Comparison of ENCODE assay signal across 10 cellular contexts in the genomic region with DNA sequence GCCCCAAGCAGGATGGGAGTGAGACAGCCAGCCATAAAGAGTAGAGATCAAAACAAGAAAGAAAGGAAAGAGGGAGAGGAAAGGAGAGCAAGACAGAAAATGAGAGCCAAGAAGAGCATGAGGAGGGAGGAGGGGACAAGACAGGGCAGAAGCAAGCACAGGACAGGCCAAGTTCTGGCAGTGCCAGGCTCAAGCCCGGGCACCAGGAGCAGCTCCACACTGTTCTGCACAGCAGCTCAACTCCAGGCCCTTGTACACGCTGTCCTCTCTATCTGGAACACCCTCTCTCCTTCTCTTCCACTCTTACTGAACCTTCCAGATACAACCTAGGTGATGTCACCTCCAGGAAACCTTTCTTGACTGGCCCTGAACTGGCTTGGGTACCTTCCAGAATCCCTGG. TPM values are rescaled to one million over a fixed set of nuclear protein-coding genes. Genes with fewer than 3 reads are reported as not detected.
DNase-seq lines count a peak whose midpoint lies in the region; ATAC-seq and TF ChIP-seq lines count a peak whose summit lies in the region.
"Had no signal": no experiment of that assay in that cellular context is flagged by ENCODE, and none has a peak within 500 bp of the region (broad histone marks: within the 10 kb centered on the region; RNA-seq: fewer than 3 reads in every experiment).

No MANE protein-coding gene starts in this region.

- no peaks in the 10 kb centered on the region for H3K36me3 Mint-ChIP-seq in natural killer cell treated with Interleukin-12 subunit alpha and Interleukin-12 subunit beta and Interleukin-15 and Interleukin-18, amount 100 ng/mL, for 72 hours

- H3K27me3 Mint-ChIP-seq in natural killer cell treated with Interleukin-12 subunit alpha and Interleukin-12 subunit beta and Interleukin-15 and Interleukin-18, amount 100 ng/mL, for 72 hours, result no peaks in the 10 kb centered on the region

- CTCF ChIA-PET in RWPE1 (lab: Yijun Ruan, JAX), result no interaction called here

- peaks cover 61 to 90% (median 75%) of the 10 kb centered on the region in 10 experiments for H3K4me1 ChIP-seq in BLaER1 treated with 17β-estradiol and CSF1 and Interleukin-3, amounts not matched to agents 10 nM and 100 nM

- H3K4me3 Mint-ChIP-seq in natural killer cell treated with Interleukin-12 subunit alpha and Interleukin-12 subunit beta and Interleukin-15 and Interleukin-18, amount 100 ng/mL, for 72 hours, result no peak overlapping the region

- POLR2A ChIA-PET in RWPE1 (lab: Yijun Ruan, JAX; ENCODE audit: low non-redundant PET), result no interaction called here

- H4K20me1 ChIP-seq in BLaER1 treated with 17β-estradiol and CSF1 and Interleukin-3, amounts not matched to agents 10 nM and 100 nM, result peaks cover 1 to 82% (median 25%) of the 10 kb centered on the region in 11 experiments; a peak in 14 of 22 replicates

- H3K9me3 Mint-ChIP-seq in natural killer cell treated with Interleukin-12 subunit alpha and Interleukin-12 subunit beta and Interleukin-15 and Interleukin-18, amount 100 ng/mL, for 72 hours, result no peaks in the 10 kb centered on the region

- H3K4me2 ChIP-seq in BLaER1 treated with 17β-estradiol and CSF1 and Interleukin-3, amounts not matched to agents 10 nM and 100 nM, result peak overlapping the region; percentile 25 to 99 (median 43)

- intact Hi-C loops in dorsolateral prefrontal cortex (cut with DNase I), result loop anchor here in 1 of 2 donors (5.0 kb wide), 1 partner anchor 122 kb away; no protein-coding TSS in a partner anchor

- no peak for ATAC-seq in natural killer cell treated with Interleukin-12 subunit alpha and Interleukin-12 subunit beta and Interleukin-15 and Interleukin-18, amount 100 ng/mL, for 72 hours
- ATAC-seq in activated CD4-positive, CD25-positive, alpha-beta regulatory T cell treated with anti-CD3 and anti-CD28 coated beads, Interleukin-2, amount 50 U/mL, for 24 hours, result no peak
- ATAC-seq in HG02678 (IDR thresholded peaks at IDR 0.05; ENCODE audit: unreplicated experiment), result no peak

- TF ChIP-seq CTCF in RWPE1 (conservative IDR thresholded peaks at IDR 0.05; ENCODE audit: low read depth) (no peak), dorsolateral prefrontal cortex (IDR thresholded peaks at IDR 0.05 in 54 of 56, conservative IDR thresholded peaks at IDR 0.05 in 2 of 56; ENCODE audit: low read depth in 1 of 56, partially characterized antibody in 56 of 56) (no peak), GM13977 (IDR thresholded peaks at IDR 0.05; ENCODE audit: extremely low read depth, insufficient read depth, missing control alignments) (no peak)

- peak overlapping the region; percentile 29 to 62 for H3K27ac Mint-ChIP-seq in natural killer cell treated with Interleukin-12 subunit alpha and Interleukin-12 subunit beta and Interleukin-15 and Interleukin-18, amount 100 ng/mL, for 72 hours

- no peak for DNase-seq in RWPE1 (ENCODE audit: low spot score)
- no peak for DNase-seq in dorsolateral prefrontal cortex
- DNase-seq in natural killer cell treated with Interleukin-12 subunit alpha and Interleukin-12 subunit beta and Interleukin-15 and Interleukin-18, amount 100 ng/mL, for 72 hours (ENCODE audit: low spot score), result no peak
- no peak for DNase-seq in GM13977 (ENCODE audit: low spot score)
- no peak for DNase-seq in effector CD4-positive, alpha-beta T cell
- DNase-seq: Peyer's patch; stimulated activated CD8-positive, alpha-beta memory T cell treated with anti-CD3 and anti-CD28 coated beads, Interleukin-4, amount 100 ng/mL, for 48 hours had no signal

- peaks cover 66 to 67% of the 10 kb centered on the region in 2 donors for H3K4me1 Mint-ChIP-seq in natural killer cell treated with Interleukin-12 subunit alpha and Interleukin-12 subunit beta and Interleukin-15 and Interleukin-18, amount 100 ng/mL, for 72 hours (ENCODE audit: low read depth in 2 of 2)

- H3K27me3 ChIP-seq in BLaER1 treated with 17β-estradiol and CSF1 and Interleukin-3, amounts not matched to agents 10 nM and 100 nM, result no peaks in the 10 kb centered on the region
- no peaks in the 10 kb centered on the region for H3K27me3 ChIP-seq in dorsolateral prefrontal cortex
- H3K27me3 ChIP-seq: Peyer's patch had no signal

- peaks cover 0 to 8% (median 0%) of the 10 kb centered on the region in 11 experiments; a peak in 1 of 22 replicates for H3K36me3 ChIP-seq in BLaER1 treated with 17β-estradiol and CSF1 and Interleukin-3, amounts not matched to agents 10 nM and 100 nM
- H3K36me3 ChIP-seq: Peyer's patch had no signal

- H3K4me3 ChIP-seq in BLaER1 treated with 17β-estradiol and CSF1 and Interleukin-3, amounts not matched to agents 10 nM and 100 nM, result no peak overlapping the region
- no peak overlapping the region for H3K4me3 ChIP-seq in dorsolateral prefrontal cortex
- H3K4me3 ChIP-seq: Peyer's patch had no signal

- H3K9ac ChIP-seq in BLaER1 treated with 17β-estradiol and CSF1 and Interleukin-3, amounts not matched to agents 10 nM and 100 nM, result peak overlapping the region in 5 of 11 experiments; percentile 1 to 43 (median 26); a peak in 6 of 22 replicates

- H3K27ac ChIP-seq in BLaER1 treated with 17β-estradiol and CSF1 and Interleukin-3, amounts not matched to agents 10 nM and 100 nM, result peak overlapping the region in 8 of 11 experiments; percentile 5 to 57 (median 29); a peak in 11 of 22 replicates
- H3K27ac ChIP-seq in RWPE1 (peak overlapping the region; percentile 95), dorsolateral prefrontal cortex (peak overlapping the region; percentile 2 to 99 (median 96))

- H3K9me3 ChIP-seq in BLaER1 treated with 17β-estradiol and CSF1 and Interleukin-3, amounts not matched to agents 10 nM and 100 nM (replicated peaks in 1 of 11), result no peaks in the 10 kb centered on the region
- H3K9me3 ChIP-seq: Peyer's patch had no signal

- in situ Hi-C loops in GM13977 (cut with MboI; ENCODE audit: low pct_unique_long_range_greater_than_20kb, low sequenced_read_pairs, unreplicated experiment), result no loop called here

RNA-seq across cellular contexts. Expression of a gene that starts 11.7 kb away (rescaled TPM):
- total RNA-seq in dorsolateral prefrontal cortex, result 10 to 100 TPM; 15.3 to 36.0 (median 21.7) TPM
- 10 to 100 TPM; 23.5 to 44.2 TPM for total RNA-seq in natural killer cell treated with Interleukin-12 subunit alpha and Interleukin-12 subunit beta and Interleukin-15 and Interleukin-18, amount 100 ng/mL, for 72 hours

RNA-seq across cellular contexts. Expression of a gene that starts 42.5 kb away (rescaled TPM):
- 100 to 1,000 TPM in 1 of 120 experiments, 10 to 100 TPM in 119; 16.8 to 112 (median 40.4) TPM for total RNA-seq in dorsolateral prefrontal cortex
- 1 to 10 TPM; 4.4 to 5.7 TPM for total RNA-seq in natural killer cell treated with Interleukin-12 subunit alpha and Interleukin-12 subunit beta and Interleukin-15 and Interleukin-18, amount 100 ng/mL, for 72 hours

Comparison
In these comparisons a context has a peak if more than half of its experiments do, and no peak if none do; other contexts are left out.
1. H3K27ac ChIP-seq: peak in every context shown above with its lines; median percentile 96 in dorsolateral prefrontal cortex; 95 in RWPE1; 29 in BLaER1 treated with 17β-estradiol and CSF1 and Interleukin-3, amounts not matched to agents 10 nM and 100 nM.